17 cellular contexts compared by ENCODE assay signal in the genomic region with DNA sequence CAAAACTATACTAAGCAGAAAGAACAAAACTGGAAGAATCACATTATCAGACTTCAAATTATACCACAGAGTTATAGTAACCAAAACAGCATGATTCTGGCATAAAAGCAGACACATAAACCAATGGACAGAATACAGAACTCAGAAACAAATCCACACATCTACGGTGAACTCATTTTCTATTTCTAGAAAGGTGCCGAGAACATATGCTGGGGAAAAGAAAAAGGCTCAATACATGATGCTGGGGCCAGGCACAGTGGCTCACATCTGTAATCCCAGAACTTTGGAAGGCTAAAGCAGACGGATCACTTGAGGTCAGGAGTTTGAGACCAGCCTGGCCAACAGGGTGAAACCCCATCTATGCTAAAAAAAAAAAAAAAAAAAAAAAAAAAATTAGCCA. TPM values are rescaled to one million over a fixed set of nuclear protein-coding genes. Genes with fewer than 3 reads are reported as not detected.
DNase-seq lines count a peak whose midpoint lies in the region; ATAC-seq, FAIRE-seq and TF ChIP-seq lines count a peak whose summit lies in the region.
"Had no signal": no experiment of that assay in that cellular context is flagged by ENCODE, and none has a peak within 500 bp of the region (broad histone marks: within the 10 kb centered on the region; RNA-seq: fewer than 3 reads in every experiment).

No MANE protein-coding gene starts in this region.

- H3K4me3 Mint-ChIP-seq in activated T-cell treated with anti-CD3 and anti-CD28 coated beads, Interleukin-2, amount 50 U/mL, for 24 hours = no peak overlapping the region
- H3K4me3 Mint-ChIP-seq in CD4-positive, alpha-beta T cell = no peak overlapping the region
- H3K4me3 Mint-ChIP-seq in WTC11 (no peak overlapping the region), naive B cell (peak overlapping the region in 1 of 8 donors; percentile 44)

- H3K27me3 ChIP-seq in CD4-positive, alpha-beta T cell (ENCODE audit: control insufficient read depth, insufficient read depth, low read length) = no peaks in the 10 kb centered on the region
- H3K27me3 ChIP-seq in lower lobe of right lung (ENCODE audit: low read depth) = no peaks in the 10 kb centered on the region

- FAIRE-seq in GM19239 (lab: Jason Lieb, UNC) = no peak
- FAIRE-seq: D721Med, H54 had no signal

- H3K4me1 ChIP-seq in lower lobe of right lung = no peaks in the 10 kb centered on the region
- H3K4me1 ChIP-seq: BLaER1 treated with 17β-estradiol and CSF1 and Interleukin-3, amounts not matched to agents 10 nM and 100 nM had no signal

- H3K9me3 ChIP-seq in CD4-positive, alpha-beta T cell (ENCODE audit: control insufficient read depth, low read length) = no peaks in the 10 kb centered on the region
- no peaks in the 10 kb centered on the region for H3K9me3 ChIP-seq in lower lobe of right lung

- H3K4me1 Mint-ChIP-seq in activated T-cell treated with anti-CD3 and anti-CD28 coated beads, Interleukin-2, amount 50 U/mL, for 24 hours (ENCODE audit: low read depth) = peaks cover 31% of the 10 kb centered on the region
- peaks cover 43% of the 10 kb centered on the region for H3K4me1 Mint-ChIP-seq in CD4-positive, alpha-beta T cell (ENCODE audit: low read depth)
- H3K4me1 Mint-ChIP-seq in WTC11 = peaks cover 33% of the 10 kb centered on the region
- H3K4me1 Mint-ChIP-seq in naive B cell = peaks cover 25 to 30% (median 26%) of the 10 kb centered on the region in 3 donors

- H3K9me3 Mint-ChIP-seq in activated T-cell treated with anti-CD3 and anti-CD28 coated beads, Interleukin-2, amount 50 U/mL, for 24 hours = no peaks in the 10 kb centered on the region
- no peaks in the 10 kb centered on the region for H3K9me3 Mint-ChIP-seq in CD4-positive, alpha-beta T cell
- no peaks in the 10 kb centered on the region for H3K9me3 Mint-ChIP-seq in WTC11
- peaks cover 0 to 6% (median 0%) of the 10 kb centered on the region in 7 donors for H3K9me3 Mint-ChIP-seq in naive B cell

- POLR2A ChIA-PET in CD4-positive, alpha-beta T cell (lab: Charles Lee) = no interaction called here
- POLR2A ChIA-PET in WTC11 (lab: Charles Lee) = no interaction called here

- peaks cover 7% of the 10 kb centered on the region for H3K36me3 Mint-ChIP-seq in activated T-cell treated with anti-CD3 and anti-CD28 coated beads, Interleukin-2, amount 50 U/mL, for 24 hours (ENCODE audit: low read depth)
- peaks cover 5% of the 10 kb centered on the region for H3K36me3 Mint-ChIP-seq in CD4-positive, alpha-beta T cell (ENCODE audit: low read depth)
- H3K36me3 Mint-ChIP-seq in WTC11 = no peaks in the 10 kb centered on the region
- H3K36me3 Mint-ChIP-seq in naive B cell = peaks cover 0 to 8% of the 10 kb centered on the region in 2 donors

- H3K4me3 ChIP-seq in lower lobe of right lung = no peak overlapping the region
- H3K4me3 ChIP-seq: BLaER1 treated with 17β-estradiol and CSF1 and Interleukin-3, amounts not matched to agents 10 nM and 100 nM; GM23248 had no signal

- intact Hi-C loops in CD4-positive, alpha-beta T cell (cut with DNase I, micrococcal nuclease) = loop anchor here in 1 of 2 experiments (10.0 kb wide), 1 partner anchor 51 kb away; a partner anchor contains a TSS
- intact Hi-C loops in lower lobe of right lung (cut with DNase I) = no loop called here

- ATAC-seq in CD4-positive, alpha-beta T cell (ENCODE audit: poor library complexity) = no peak
- ATAC-seq in WTC11 (no peak), naive B cell (ENCODE audit: low read depth in 2 of 2) (no peak), HG03442 (IDR thresholded peaks at IDR 0.05; ENCODE audit: unreplicated experiment) (no peak), lower lobe of right lung (no peak)

- H3K27ac ChIP-seq in CD4-positive, alpha-beta T cell (ENCODE audit: low read depth, low read length) = no peak overlapping the region
- H3K27ac ChIP-seq in lower lobe of right lung = no peak overlapping the region
- H3K27ac ChIP-seq: 22Rv1; BLaER1 treated with 17β-estradiol and CSF1 and Interleukin-3, amounts not matched to agents 10 nM and 100 nM; GM23248 had no signal

- no peaks in the 10 kb centered on the region for H3K27me3 Mint-ChIP-seq in activated T-cell treated with anti-CD3 and anti-CD28 coated beads, Interleukin-2, amount 50 U/mL, for 24 hours
- H3K27me3 Mint-ChIP-seq in CD4-positive, alpha-beta T cell = no peaks in the 10 kb centered on the region
- H3K27me3 Mint-ChIP-seq in WTC11 (ENCODE audit: low read depth) (no peaks in the 10 kb centered on the region; the same call in 1 of the 2 replicates), naive B cell (no peaks in the 10 kb centered on the region)
- H3K27me3 Mint-ChIP-seq: CD4-positive, alpha-beta memory T cell had no signal

- no peaks in the 10 kb centered on the region for H3K36me3 ChIP-seq in lower lobe of right lung

- H3K27ac Mint-ChIP-seq in activated T-cell treated with anti-CD3 and anti-CD28 coated beads, Interleukin-2, amount 50 U/mL, for 24 hours = peak overlapping the region; percentile 44
- peak overlapping the region; percentile 35 for H3K27ac Mint-ChIP-seq in CD4-positive, alpha-beta T cell
- H3K27ac Mint-ChIP-seq in WTC11 (0 out of 2 replicates have a peak overlapping the region, but pooled peaks have one; percentile 57), naive B cell (peak overlapping the region in 4 of 6 donors; percentile 25 to 96 (median 52))

- CTCF ChIA-PET in CD4-positive, alpha-beta T cell (lab: Charles Lee) = no interaction called here
- CTCF ChIA-PET in WTC11 (lab: Charles Lee) = no interaction called here

- no peak for TF ChIP-seq CTCF in CD4-positive, alpha-beta T cell (IDR thresholded peaks at IDR 0.05)
- no peak for TF ChIP-seq CTCF in WTC11 (IDR thresholded peaks at IDR 0.05)
- TF ChIP-seq CTCF in lower lobe of right lung (IDR thresholded peaks at IDR 0.05) = no peak

- no peak for DNase-seq in activated T-cell treated with anti-CD3 and anti-CD28 coated beads, Interleukin-2, amount 50 U/mL, for 24 hours
- no peak for DNase-seq in activated T-cell treated with anti-CD3 and anti-CD28 coated beads for 4 hours
- no peak for DNase-seq in CD4-positive, alpha-beta T cell
- DNase-seq in WTC11 (ENCODE audit: low spot score) = no peak
- DNase-seq in naive B cell = no peak
- no peak for DNase-seq in GM19239 (ENCODE audit: insufficient read length, low spot score)
- no peak for DNase-seq in lower lobe of right lung
- DNase-seq: CD4-positive, alpha-beta memory T cell; COR-L47; GF-D8; GM23248; IMR-90 had no signal

TF ChIP-seq in WTC11, 78 proteins besides CTCF, POLR2A, EP300 and RAD21:
- no peak for TF ChIP-seq ZNF263 (CRISPR knock-in tag; IDR thresholded peaks at IDR 0.05; ENCODE audit: low read depth)
- no peak for TF ChIP-seq IRF2 (CRISPR knock-in tag; IDR thresholded peaks at IDR 0.05; ENCODE audit: borderline replicate concordance, low read depth)
- TF ChIP-seq, protein P1, sequence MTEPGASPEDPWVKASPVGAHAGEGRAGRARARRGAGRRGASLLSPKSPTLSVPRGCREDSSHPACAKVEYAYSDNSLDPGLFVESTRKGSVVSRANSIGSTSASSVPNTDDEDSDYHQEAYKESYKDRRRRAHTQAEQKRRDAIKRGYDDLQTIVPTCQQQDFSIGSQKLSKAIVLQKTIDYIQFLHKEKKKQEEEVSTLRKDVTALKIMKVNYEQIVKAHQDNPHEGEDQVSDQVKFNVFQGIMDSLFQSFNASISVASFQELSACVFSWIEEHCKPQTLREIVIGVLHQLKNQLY (CRISPR knock-in tag; IDR thresholded peaks at IDR 0.05) = no peak
- TF ChIP-seq, protein P2, sequence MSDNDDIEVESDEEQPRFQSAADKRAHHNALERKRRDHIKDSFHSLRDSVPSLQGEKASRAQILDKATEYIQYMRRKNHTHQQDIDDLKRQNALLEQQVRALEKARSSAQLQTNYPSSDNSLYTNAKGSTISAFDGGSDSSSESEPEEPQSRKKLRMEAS (CRISPR knock-in tag; IDR thresholded peaks at IDR 0.05) = no peak
- TF ChIP-seq, protein P3, sequence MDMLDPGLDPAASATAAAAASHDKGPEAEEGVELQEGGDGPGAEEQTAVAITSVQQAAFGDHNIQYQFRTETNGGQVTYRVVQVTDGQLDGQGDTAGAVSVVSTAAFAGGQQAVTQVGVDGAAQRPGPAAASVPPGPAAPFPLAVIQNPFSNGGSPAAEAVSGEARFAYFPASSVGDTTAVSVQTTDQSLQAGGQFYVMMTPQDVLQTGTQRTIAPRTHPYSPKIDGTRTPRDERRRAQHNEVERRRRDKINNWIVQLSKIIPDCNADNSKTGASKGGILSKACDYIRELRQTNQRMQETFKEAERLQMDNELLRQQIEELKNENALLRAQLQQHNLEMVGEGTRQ (CRISPR knock-in tag; IDR thresholded peaks at IDR 0.05) = no peak
- TF ChIP-seq ZBTB21 (CRISPR knock-in tag; IDR thresholded peaks at IDR 0.05; ENCODE audit: borderline replicate concordance) = no peak
TF ChIP-seq in WTC11: peak in this region for 0.

RNA-seq across cellular contexts. Expression of a gene that starts 52.7 kb away (rescaled TPM):
- total RNA-seq in CD4-positive, alpha-beta T cell = 10 to 100 TPM; 72.7 to 79.5 TPM
- 79.7 to 96.6 TPM (median 84.3 TPM) in 3 replicates for total RNA-seq in WTC11 (2021)
- polyA plus RNA-seq in naive B cell (ENCODE audit: low read depth in 6 of 6) = 10 to 100 TPM; 24.8 to 92.6 (median 52.0) TPM
- total RNA-seq in lower lobe of right lung = 88.8 TPM
